In genomic region chr13:51551446-51551845, GRCh38 we compare ENCODE assay signal across 20 cellular contexts.
"Had no signal": no experiment of that assay in that cellular context is flagged by ENCODE, and none has a peak within 500 bp of the region (broad histone marks: within the 10 kb centered on the region; RNA-seq: fewer than 3 reads in every experiment).

No MANE protein-coding gene starts in this region.

- ATAC-seq: foreskin keratinocyte; left colon; left ventricle myocardium superior; natural killer cell treated with Interleukin-12 subunit alpha and Interleukin-12 subunit beta and Interleukin-15 and Interleukin-18, amount 100 ng/mL, for 72 hours; right cardiac atrium had no signal

- H3K36me3 ChIP-seq: neural progenitor cell, ovary had no signal

- H3K36me3 Mint-ChIP-seq: natural killer cell treated with Interleukin-12 subunit alpha and Interleukin-12 subunit beta and Interleukin-15 and Interleukin-18, amount 100 ng/mL, for 72 hours; neural progenitor cell had no signal

- H3K4me3 ChIP-seq: hepatocyte, lung, neural progenitor cell, ovary had no signal

- DNase-seq: effector CD4-positive, alpha-beta T cell; endodermal cell; foreskin keratinocyte; head of caudate nucleus; left colon; left ventricle myocardium superior; mesenchymal stem cell; midbrain; nucleus accumbens; ovary; right cardiac atrium; small intestine; stimulated activated CD4-positive, alpha-beta T cell treated with anti-CD3 and anti-CD28 coated beads, Interleukin-12 subunit alpha, Interleukin-12 subunit beta, amount 100 ng/mL, for 4 hours; stimulated activated naive CD4-positive, alpha-beta T cell treated with Interleukin-2 at 50 U/mL for 16 hours; trophoblast cell had no signal

- H3K4me1 Mint-ChIP-seq: endodermal cell had no signal

- H3K9me3 Mint-ChIP-seq: endodermal cell; natural killer cell treated with Interleukin-12 subunit alpha and Interleukin-12 subunit beta and Interleukin-15 and Interleukin-18, amount 100 ng/mL, for 72 hours had no signal

- H3K4me3 Mint-ChIP-seq: endodermal cell; natural killer cell treated with Interleukin-12 subunit alpha and Interleukin-12 subunit beta and Interleukin-15 and Interleukin-18, amount 100 ng/mL, for 72 hours; neural progenitor cell had no signal

- H3K27ac Mint-ChIP-seq: natural killer cell treated with Interleukin-12 subunit alpha and Interleukin-12 subunit beta and Interleukin-15 and Interleukin-18, amount 100 ng/mL, for 72 hours; neural progenitor cell; progenitor cell of endocrine pancreas had no signal

- H3K4me1 ChIP-seq: neural progenitor cell had no signal

- H3K27me3 ChIP-seq: foreskin keratinocyte, hepatocyte, neural progenitor cell, ovary had no signal

- H3K27ac ChIP-seq: foreskin keratinocyte, hepatocyte, neural progenitor cell had no signal

- H3K9me3 ChIP-seq: ovary had no signal
